Comparison of ENCODE assay signal across 10 cellular contexts in the genomic region with DNA sequence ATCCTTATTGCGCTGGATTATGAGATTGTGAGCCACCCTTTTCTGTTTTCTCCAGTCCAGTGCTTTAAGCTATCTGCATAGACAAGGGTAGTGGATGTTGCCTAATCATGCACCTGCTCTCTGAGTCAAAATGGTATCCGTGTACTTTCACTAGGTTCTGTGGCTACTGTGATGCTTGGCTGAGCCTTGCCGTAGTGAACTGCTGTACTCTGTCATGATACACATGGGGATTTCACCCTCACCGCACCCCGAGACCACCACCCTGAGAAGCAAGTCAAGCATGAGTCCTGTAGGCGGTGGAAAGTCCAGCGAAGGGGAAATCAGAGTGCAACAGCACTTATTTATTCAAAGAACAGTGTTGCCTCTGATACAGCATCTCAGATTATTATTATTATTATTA. TPM values are rescaled to one million over a fixed set of nuclear protein-coding genes. Genes with fewer than 3 reads are reported as not detected.
DNase-seq lines count a peak whose midpoint lies in the region; ATAC-seq and TF ChIP-seq lines count a peak whose summit lies in the region.
"Had no signal": no experiment of that assay in that cellular context is flagged by ENCODE, and none has a peak within 500 bp of the region (broad histone marks: within the 10 kb centered on the region; RNA-seq: fewer than 3 reads in every experiment).

No MANE protein-coding gene starts in this region.

- H2AFZ ChIP-seq in smooth muscle cell (ENCODE audit: low read depth), result no peak overlapping the region

- peaks cover 86 to 100% (median 98%) of the 10 kb centered on the region in 11 experiments for H3K36me3 ChIP-seq in BLaER1 treated with 17β-estradiol and CSF1 and Interleukin-3, amounts not matched to agents 10 nM and 100 nM
- no peaks in the 10 kb centered on the region for H3K36me3 ChIP-seq in smooth muscle cell (ENCODE audit: low read depth)

- no peaks in the 10 kb centered on the region for H3K27me3 Mint-ChIP-seq in T-helper 17 cell

- H3K36me3 Mint-ChIP-seq in T-helper 17 cell (ENCODE audit: low read depth), result peaks cover 20% of the 10 kb centered on the region

- H3K4me3 ChIP-seq in BLaER1 treated with 17β-estradiol and CSF1 and Interleukin-3, amounts not matched to agents 10 nM and 100 nM, result peak overlapping the region in 4 of 10 experiments; percentile 2 to 22 (median 10); a peak in 5 of 20 replicates
- H3K4me3 ChIP-seq in smooth muscle cell, result no peak overlapping the region
- H3K4me3 ChIP-seq: K562 had no signal

- H3K4me1 ChIP-seq in BLaER1 treated with 17β-estradiol and CSF1 and Interleukin-3, amounts not matched to agents 10 nM and 100 nM, result peaks cover 73 to 84% (median 80%) of the 10 kb centered on the region in 10 experiments
- H3K4me1 ChIP-seq in smooth muscle cell (ENCODE audit: low read depth), result no peaks in the 10 kb centered on the region

- intact Hi-C loops in cardiac septum (cut with DNase I), result no loop called here

- no peak overlapping the region for H3K4me3 Mint-ChIP-seq in T-helper 17 cell

- H3K9me3 ChIP-seq in BLaER1 treated with 17β-estradiol and CSF1 and Interleukin-3, amounts not matched to agents 10 nM and 100 nM (replicated peaks in 1 of 11), result peaks cover 0 to 30% (median 20%) of the 10 kb centered on the region in 11 experiments; a peak in 16 of 22 replicates
- H3K9me3 ChIP-seq in T-helper 17 cell (ENCODE audit: control insufficient read depth, low read length, poor library complexity, severe bottlenecking) (no peaks in the 10 kb centered on the region), smooth muscle cell (replicated peaks; ENCODE audit: low read depth) (no peaks in the 10 kb centered on the region)

- H4K20me1 ChIP-seq in BLaER1 treated with 17β-estradiol and CSF1 and Interleukin-3, amounts not matched to agents 10 nM and 100 nM, result peaks cover 0 to 1% (median 0%) of the 10 kb centered on the region in 11 experiments; a peak in 1 of 22 replicates
- H4K20me1 ChIP-seq in smooth muscle cell (ENCODE audit: low read depth), result no peaks in the 10 kb centered on the region

- H3K27ac ChIP-seq in BLaER1 treated with 17β-estradiol and CSF1 and Interleukin-3, amounts not matched to agents 10 nM and 100 nM, result peak overlapping the region; percentile 7 to 88 (median 63); a peak in 19 of 22 replicates
- no peak overlapping the region for H3K27ac ChIP-seq in smooth muscle cell (ENCODE audit: low read depth)

- no peak for DNase-seq in T-helper 17 cell
- no peak for DNase-seq in cerebellar cortex (ENCODE audit: low spot score)
- DNase-seq in smooth muscle cell (lab: John Stamatoyannopoulos, UW; ENCODE audit: unreplicated experiment), result no peak
- no peak for DNase-seq in cardiac septum (ENCODE audit: low spot score)
- no peak for DNase-seq in NCI-H1694 (lab: John Stamatoyannopoulos, UW)

- H3K79me2 ChIP-seq in smooth muscle cell (ENCODE audit: low read depth), result no peaks in the 10 kb centered on the region

- no peaks in the 10 kb centered on the region for H3K27me3 ChIP-seq in BLaER1 treated with 17β-estradiol and CSF1 and Interleukin-3, amounts not matched to agents 10 nM and 100 nM
- no peaks in the 10 kb centered on the region for H3K27me3 ChIP-seq in smooth muscle cell (ENCODE audit: low read depth)

- peak overlapping the region; percentile 66 for H3K27ac Mint-ChIP-seq in T-helper 17 cell

- WGBS in smooth muscle cell (ENCODE audit: low lambda C conversion rate), result 96% methylated on average over 7 of the region's 7 CpGs

- H3K4me2 ChIP-seq in BLaER1 treated with 17β-estradiol and CSF1 and Interleukin-3, amounts not matched to agents 10 nM and 100 nM, result peak overlapping the region; percentile 54 to 86 (median 75)
- no peak overlapping the region for H3K4me2 ChIP-seq in smooth muscle cell

- H3K9ac ChIP-seq in BLaER1 treated with 17β-estradiol and CSF1 and Interleukin-3, amounts not matched to agents 10 nM and 100 nM, result peak overlapping the region in 8 of 11 experiments; percentile 15 to 76 (median 61); a peak in 12 of 22 replicates
- no peak overlapping the region for H3K9ac ChIP-seq in smooth muscle cell (ENCODE audit: low read depth)

- no peaks in the 10 kb centered on the region for H3F3A ChIP-seq in smooth muscle cell (ENCODE audit: low read depth)

- peak; percentile 100 for ATAC-seq in GM18907 (IDR thresholded peaks at IDR 0.05; ENCODE audit: unreplicated experiment)
- peak; percentile 100 for ATAC-seq in HG02870 (IDR thresholded peaks at IDR 0.05; ENCODE audit: unreplicated experiment)
- ATAC-seq in T-helper 17 cell, result peak; percentile 87
- ATAC-seq: left colon had no signal

- no peak for TF ChIP-seq CTCF in smooth muscle cell (IDR thresholded peaks at IDR 0.05; ENCODE audit: borderline replicate concordance, insufficient read depth, poor library complexity, severe bottlenecking)

- H3K4me1 Mint-ChIP-seq in T-helper 17 cell, result peaks cover 50% of the 10 kb centered on the region

RNA-seq across cellular contexts. Expression of a gene that starts 55.0 kb away (rescaled TPM):
- total RNA-seq in T-helper 17 cell (10 to 100 TPM; 75.6 to 90.6 TPM), smooth muscle cell (1.2 and 2.0 TPM in 2 replicates), cardiac septum (5.2 TPM)
- 1.5 and 2.7 TPM in 2 replicates for polyA plus RNA-seq in smooth muscle cell

Comparison
In these comparisons a context has a peak if more than half of its experiments do, and no peak if none do; other contexts are left out.
1. RNA of a gene that starts 55.0 kb away (total RNA-seq): 75.6 to 90.6 TPM in T-helper 17 cell; 5.2 TPM in cardiac septum (single experiment) and 1.2 to 2.0 TPM in smooth muscle cell; every median in the first group is over 10 times any median in the second.
2. Peak in every context shown above with its lines, with median percentiles within 50 percentile points of each other: ATAC-seq.